8 cellular contexts compared by ENCODE assay signal in genomic region chr17:40364121-40364861, GRCh38. TPM values are rescaled to one million over a fixed set of nuclear protein-coding genes. Genes with fewer than 3 reads are reported as not detected.
A peak's percentile ranks its signal among the peaks of the same experiment; 100 is the strongest.
DNase-seq lines count a peak whose midpoint lies in the region; ATAC-seq lines count a peak whose summit lies in the region.

TSS of gene GJD3 (minus strand) at chr17:40364737. CDS start at chr17:40363815, 922 bp downstream.

- H3K9me3 Mint-ChIP-seq in activated CD4-positive, alpha-beta T cell treated with anti-CD3 and anti-CD28 coated beads for 36 hours (ENCODE audit: low read depth): no peaks in the 10 kb centered on the region
- no peaks in the 10 kb centered on the region for H3K9me3 Mint-ChIP-seq in immature natural killer cell

- peaks cover 13% of the 10 kb centered on the region for H3K4me1 Mint-ChIP-seq in activated CD4-positive, alpha-beta T cell treated with anti-CD3 and anti-CD28 coated beads for 36 hours
- H3K4me1 Mint-ChIP-seq in immature natural killer cell: peaks cover 0 to 3% of the 10 kb centered on the region in 2 donors

- no peaks in the 10 kb centered on the region for H3K9me3 ChIP-seq in adipocyte (ENCODE audit: control insufficient read depth, low read length)
- H3K9me3 ChIP-seq in subcutaneous abdominal adipose tissue (ENCODE audit: control insufficient read depth in 5 of 5, low read length in 5 of 5): no peaks in the 10 kb centered on the region

- CTCF ChIA-PET in activated CD4-positive, alpha-beta T cell treated with anti-CD3 and anti-CD28 coated beads for 36 hours (lab: Charles Lee): interaction anchor here (0.9 to 3.3 kb wide), 5 partner anchors 9 to 196 kb away, joined by 4 to 16 read pairs (median 8); partner anchors contain the start of gene TOP2A

- no peaks in the 10 kb centered on the region for H3K36me3 Mint-ChIP-seq in activated CD4-positive, alpha-beta T cell treated with anti-CD3 and anti-CD28 coated beads for 36 hours (ENCODE audit: low read depth)
- no peaks in the 10 kb centered on the region for H3K36me3 Mint-ChIP-seq in immature natural killer cell

- no peak within 1 kb of the TSS for H3K27ac ChIP-seq in subcutaneous abdominal adipose tissue (ENCODE audit: low read depth, low read length)

- no peak for DNase-seq in activated CD4-positive, alpha-beta T cell treated with anti-CD3 and anti-CD28 coated beads for 36 hours
- no peak for DNase-seq in activated CD4-positive, alpha-beta T cell treated with anti-CD3 and anti-CD28 coated beads, Interleukin-2, amount 50 U/mL, for 48 hours
- DNase-seq in adipocyte (ENCODE audit: low read depth) (no peak), immature natural killer cell (no peak), mucosa of gallbladder (ENCODE audit: low spot score) (no peak), cortex of kidney (lab: John Stamatoyannopoulos, UW) (no peak)

- peak within 1 kb of the TSS; percentile 67 for H3K4me3 Mint-ChIP-seq in activated CD4-positive, alpha-beta T cell treated with anti-CD3 and anti-CD28 coated beads for 36 hours
- H3K4me3 Mint-ChIP-seq in immature natural killer cell: peak within 1 kb of the TSS; percentile 40 to 65 (median 54)

- no peak for ATAC-seq in activated CD4-positive, alpha-beta T cell treated with anti-CD3 and anti-CD28 coated beads for 36 hours
- no peak for ATAC-seq in GM21717 (IDR thresholded peaks at IDR 0.05; ENCODE audit: unreplicated experiment)

- H3K36me3 ChIP-seq in adipocyte (ENCODE audit: control insufficient read depth, insufficient read depth, low read length, severe bottlenecking) (no peaks in the 10 kb centered on the region), subcutaneous abdominal adipose tissue (ENCODE audit: control insufficient read depth in 5 of 5, insufficient read depth in 5 of 5, low read length in 5 of 5) (no peaks in the 10 kb centered on the region)

- intact Hi-C loops in activated CD4-positive, alpha-beta T cell treated with anti-CD3 and anti-CD28 coated beads for 36 hours (cut with DNase I, micrococcal nuclease): loop anchor here in 1 of 2 experiments (5.0 kb wide), 2 partner anchors 258 to 453 kb away; no protein-coding TSS in a partner anchor

- peaks cover 10% of the 10 kb centered on the region for H3K27me3 Mint-ChIP-seq in activated CD4-positive, alpha-beta T cell treated with anti-CD3 and anti-CD28 coated beads for 36 hours
- H3K27me3 Mint-ChIP-seq in immature natural killer cell (ENCODE audit: low read depth in 3 of 3): peaks cover 0 to 8% (median 1%) of the 10 kb centered on the region in 3 donors

- no peaks in the 10 kb centered on the region for H3K27me3 ChIP-seq in adipocyte (replicated peaks; ENCODE audit: control insufficient read depth, insufficient read depth, low read length)
- peaks cover 0 to 16% (median 12%) of the 10 kb centered on the region in 5 donors for H3K27me3 ChIP-seq in subcutaneous abdominal adipose tissue (ENCODE audit: control insufficient read depth in 5 of 5, insufficient read depth in 4 of 5, low read length in 5 of 5)

- POLR2A ChIA-PET in activated CD4-positive, alpha-beta T cell treated with anti-CD3 and anti-CD28 coated beads for 36 hours (lab: Charles Lee): interaction anchor here (1.9 kb wide), 1 partner anchor 9 kb away, joined by 6 read pairs; no protein-coding TSS in a partner anchor

- H3K4me3 ChIP-seq in adipocyte (ENCODE audit: low read length) (peak within 1 kb of the TSS; percentile 83), subcutaneous abdominal adipose tissue (ENCODE audit: low read depth in 1 of 5, low read length in 5 of 5) (peak within 1 kb of the TSS; percentile 40 to 75 (median 72))

- H3K27ac Mint-ChIP-seq in activated CD4-positive, alpha-beta T cell treated with anti-CD3 and anti-CD28 coated beads for 36 hours: no peak within 1 kb of the TSS
- H3K27ac Mint-ChIP-seq in immature natural killer cell: no peak within 1 kb of the TSS

- peaks cover 14% of the 10 kb centered on the region for H3K4me1 ChIP-seq in adipocyte (ENCODE audit: control insufficient read depth, insufficient read depth, low read length)
- H3K4me1 ChIP-seq in subcutaneous abdominal adipose tissue (ENCODE audit: control insufficient read depth in 5 of 5, insufficient read depth in 5 of 5, low read length in 5 of 5): peaks cover 0 to 26% (median 15%) of the 10 kb centered on the region in 5 donors

- H3K9ac ChIP-seq in adipocyte (ENCODE audit: low read length): peak within 1 kb of the TSS; percentile 84
- H3K9ac ChIP-seq in subcutaneous abdominal adipose tissue (ENCODE audit: low read length in 5 of 5): peak within 1 kb of the TSS in 2 of 5 donors; percentile 30 to 56

RNA-seq across cellular contexts. Expression of gene GJD3, which starts in this region (rescaled TPM):
- not detected for total RNA-seq in activated CD4-positive, alpha-beta T cell treated with anti-CD3 and anti-CD28 coated beads for 36 hours
- under 1 TPM in 2 of 3 donors, not detected in 1; 0.40 to 0.68 TPM for polyA plus RNA-seq in immature natural killer cell
- 1.9 TPM for total RNA-seq in mucosa of gallbladder
